In the genomic region with DNA sequence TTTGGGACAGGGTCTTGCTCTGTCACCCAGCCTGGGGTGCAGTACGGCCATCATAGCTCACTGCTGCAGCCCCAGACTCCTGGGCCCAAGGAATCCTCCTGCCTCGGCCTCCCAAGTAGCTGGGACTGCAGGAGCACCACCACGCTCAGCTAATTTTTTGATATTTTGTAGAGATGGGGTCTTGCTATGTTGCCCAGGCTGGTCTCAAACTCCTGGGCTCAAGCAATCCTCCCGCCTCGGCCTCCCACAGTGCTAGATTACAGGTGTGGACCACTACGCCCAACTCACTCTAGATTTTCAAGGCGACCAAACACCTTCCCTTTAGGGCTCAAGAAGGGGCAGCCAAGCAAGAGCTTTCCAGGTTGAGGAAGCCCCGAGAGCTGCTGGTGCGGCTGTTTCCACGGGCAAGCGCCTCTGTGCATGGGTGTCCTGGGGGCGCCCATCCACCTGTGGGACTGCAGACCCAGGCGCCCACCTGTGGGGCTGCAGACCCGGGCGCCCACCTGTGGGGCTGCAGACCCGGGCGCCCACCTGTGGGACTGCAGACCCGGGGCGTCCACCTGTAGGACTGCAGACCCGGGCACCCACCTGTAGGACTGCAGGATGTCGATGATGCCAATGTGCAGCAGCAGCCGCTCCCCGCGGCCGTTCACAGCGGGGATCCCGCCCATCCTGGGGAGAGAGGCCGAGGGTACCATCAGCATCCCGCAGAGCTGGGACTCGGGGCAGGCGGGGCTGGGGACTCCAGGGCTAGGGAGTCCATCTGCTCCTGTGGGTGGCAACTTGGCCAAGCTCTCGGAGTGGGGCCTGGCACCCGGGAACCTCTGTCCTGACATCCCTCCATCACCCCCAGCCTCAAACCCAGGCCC, we compare ENCODE assay signal across 31 cellular contexts. TPM values are rescaled to one million over a fixed set of nuclear protein-coding genes. Genes with fewer than 3 reads are reported as not detected.
DNase-seq lines count a peak whose midpoint lies in the region; ATAC-seq, FAIRE-seq and TF ChIP-seq lines count a peak whose summit lies in the region.
"Had no signal": no experiment of that assay in that cellular context is flagged by ENCODE, and none has a peak within 500 bp of the region (broad histone marks: within the 10 kb centered on the region; RNA-seq: fewer than 3 reads in every experiment).

No MANE protein-coding gene starts in this region.

- ATAC-seq in HepG2 (no peak), right lobe of liver (no peak), WTC11 (no peak), HG02840 (IDR thresholded peaks at IDR 0.05; ENCODE audit: low FRiP score, unreplicated experiment) (no peak)
- ATAC-seq: GM12878 had no signal

- H3K9me3 Mint-ChIP-seq in WTC11: no peaks in the 10 kb centered on the region
- H3K9me3 Mint-ChIP-seq: CD4-positive, alpha-beta memory T cell; CD4-positive, CD25-positive, alpha-beta regulatory T cell; CD8-positive, alpha-beta memory T cell had no signal

- no peak for DNase-seq in HepG2 (ENCODE audit: low spot score)
- no peak for DNase-seq in right lobe of liver
- no peak for DNase-seq in WTC11 (ENCODE audit: low spot score)
- DNase-seq in substantia nigra (lab: John Stamatoyannopoulos, UW): peak in 1 of 49 donors; percentile 91
- DNase-seq in spleen: no peak
- DNase-seq: 8988T; ACHN; BE2C; C1 segment of cervical spinal cord; CD4-positive, alpha-beta memory T cell; CD4-positive, CD25-positive, alpha-beta regulatory T cell; CD8-positive, alpha-beta memory T cell; COR-L47; DMS 273 treated with DMSO at 0.1 percent for 48 hours; DMS153; DMS53; DMS79; DND-41; EL; GDM1 had no signal

- no peak overlapping the region for H2AFZ ChIP-seq in HepG2 (ENCODE audit: low read length)

- in situ Hi-C loops in HepG2 (cut with HindIII; ENCODE audit: extremely low pct_ligation_motif_present, low pct_unique_long_range_greater_than_20kb): no loop called here

- H3K27me3 Mint-ChIP-seq in WTC11 (ENCODE audit: low read depth): no peaks in the 10 kb centered on the region
- H3K27me3 Mint-ChIP-seq: CD4-positive, alpha-beta memory T cell; CD4-positive, CD25-positive, alpha-beta regulatory T cell; CD8-positive, alpha-beta memory T cell had no signal

- H3K36me3 Mint-ChIP-seq in WTC11: 0 out of 2 replicates have a peak, but pooled peaks cover 2% of the 10 kb centered on the region
- H3K36me3 Mint-ChIP-seq: CD4-positive, CD25-positive, alpha-beta regulatory T cell had no signal

- POLR2A ChIA-PET in HepG2 (lab: Yijun Ruan, JAX): no interaction called here
- POLR2A ChIA-PET in HEK293 (lab: Yijun Ruan, JAX): interaction anchor here (0.6 kb wide), 1 partner anchor 130 kb away, joined by 6 read pairs; no protein-coding TSS in a partner anchor
- POLR2A ChIA-PET in WTC11 (lab: Charles Lee): no interaction called here

- TF ChIP-seq RAD21 in HepG2 (CRISPR knock-in tag; IDR thresholded peaks at IDR 0.05): no peak

- 98% methylated on average over 9 of the region's 33 CpGs for WGBS in HepG2 (ENCODE audit: low lambda C conversion rate)
- WGBS in right lobe of liver (ENCODE audit: insufficient coverage, low coverage, low lambda C conversion rate, missing lambda C conversion rate): 88% methylated on average over 7 of the region's 33 CpGs
- WGBS in spleen, 5 donors: 94 to 98% (median 95%) methylated on average over 7 to 33 of the region's 33 CpGs

- no peak for FAIRE-seq in HepG2 (lab: Jason Lieb, UNC)
- FAIRE-seq: A204.1, GM12878, GM12892, GM18507 had no signal

- no peaks in the 10 kb centered on the region for H3K79me2 ChIP-seq in HepG2 (ENCODE audit: insufficient read depth, low read length)

- no peak overlapping the region for H3K4me2 ChIP-seq in HepG2 (ENCODE audit: low read depth, low read length)
- H3K4me2 ChIP-seq: BLaER1 had no signal

- no peak overlapping the region for H3K4me3 Mint-ChIP-seq in WTC11
- H3K4me3 Mint-ChIP-seq: CD14-positive monocyte; CD4-positive, alpha-beta memory T cell; CD4-positive, CD25-positive, alpha-beta regulatory T cell; CD8-positive, alpha-beta memory T cell had no signal

- H3K4me1 ChIP-seq in HepG2 (ENCODE audit: insufficient read depth, low read length) (no peaks in the 10 kb centered on the region), right lobe of liver (peaks cover 0 to 12% (median 5%) of the 10 kb centered on the region in 4 donors), HEK293 (ENCODE audit: control insufficient read depth, insufficient read depth, low read length) (no peaks in the 10 kb centered on the region), spleen (no peaks in the 10 kb centered on the region)
- H3K4me1 ChIP-seq: BE2C, BLaER1 had no signal

- H3K4me3 ChIP-seq in HepG2 (replicated peaks in 1 of 3; ENCODE audit: insufficient read depth in 1 of 3, low read depth in 2 of 3, low read length in 3 of 3) (no peak overlapping the region), right lobe of liver (no peak overlapping the region), HEK293 (ENCODE audit: low read depth, low read length) (no peak overlapping the region), spleen (no peak overlapping the region)
- H3K4me3 ChIP-seq: BLaER1, GM12878 had no signal

- peaks cover 2 to 4% of the 10 kb centered on the region in 2 experiments; a peak in 3 of 5 replicates for H3K36me3 ChIP-seq in HepG2 (replicated peaks in 1 of 2; ENCODE audit: control insufficient read depth in 1 of 2, insufficient read depth in 2 of 2, low read length in 2 of 2)
- H3K36me3 ChIP-seq in right lobe of liver: no peaks in the 10 kb centered on the region
- H3K36me3 ChIP-seq in HEK293 (ENCODE audit: control insufficient read depth in 2 of 2, insufficient read depth in 1 of 2, low read length in 2 of 2): peaks cover 0 to 40% of the 10 kb centered on the region in 2 experiments; a peak in 1 of 3 replicates
- H3K36me3 ChIP-seq in spleen: peaks cover 0 to 93% (median 60%) of the 10 kb centered on the region in 6 donors
- H3K36me3 ChIP-seq: BE2C had no signal

- H3K27me3 ChIP-seq in HepG2 (ENCODE audit: control insufficient read depth in 1 of 2, insufficient read depth in 2 of 2, low read length in 2 of 2) (no peaks in the 10 kb centered on the region), right lobe of liver (no peaks in the 10 kb centered on the region), spleen (replicated peaks in 1 of 7) (no peaks in the 10 kb centered on the region)
- H3K27me3 ChIP-seq: BE2C, BLaER1 had no signal

- H3K9me3 ChIP-seq in HepG2 (ENCODE audit: low read length) (no peaks in the 10 kb centered on the region), right lobe of liver (no peaks in the 10 kb centered on the region), HEK293 (ENCODE audit: control insufficient read depth, insufficient read depth, low read depth, low read length) (no peaks in the 10 kb centered on the region), spleen (no peaks in the 10 kb centered on the region)
- H3K9me3 ChIP-seq: BE2C, BLaER1 had no signal

- no peak overlapping the region for H3K27ac Mint-ChIP-seq in WTC11
- H3K27ac Mint-ChIP-seq: CD4-positive, CD25-positive, alpha-beta regulatory T cell; CD8-positive, alpha-beta memory T cell had no signal

- TF ChIP-seq EP300 in HepG2 (IDR thresholded peaks at IDR 0.05; ENCODE audit: low read depth in 2 of 2, low read length in 2 of 2): no peak
- no peak for TF ChIP-seq EP300 in HepG2 (CRISPR knock-in tag; IDR thresholded peaks at IDR 0.05; ENCODE audit: borderline replicate concordance)

- TF ChIP-seq CTCF in HepG2 (CRISPR knock-in tag; IDR thresholded peaks at IDR 0.05) (no peak), right lobe of liver (IDR thresholded peaks at IDR 0.05) (no peak), HEK293 (tag by site-specific recombination; IDR thresholded peaks at IDR 0.05) (no peak), WTC11 (IDR thresholded peaks at IDR 0.05) (no peak), spleen (IDR thresholded peaks at IDR 0.05 in 8 of 11, conservative IDR thresholded peaks at IDR 0.05 in 3 of 11) (no peak)

- BruUV-seq in HepG2 (replicated peaks; lab: Mats Ljungman, UMichigan): no TSS peak

- no peak overlapping the region for H3K9ac ChIP-seq in HepG2 (ENCODE audit: insufficient read depth, low read depth, low read length)
- H3K9ac ChIP-seq: BLaER1 had no signal

- no peaks in the 10 kb centered on the region for H3K4me1 Mint-ChIP-seq in WTC11
- H3K4me1 Mint-ChIP-seq: CD14-positive monocyte; CD4-positive, alpha-beta memory T cell; CD4-positive, CD25-positive, alpha-beta regulatory T cell; CD8-positive, alpha-beta memory T cell had no signal

- no peak for TF ChIP-seq POLR2A in HepG2 (IDR thresholded peaks at IDR 0.05; ENCODE audit: insufficient read depth in 1 of 2, low read depth in 2 of 2, low read length in 2 of 2)
- no peak for TF ChIP-seq POLR2A in right lobe of liver (IDR thresholded peaks at IDR 0.05)
- TF ChIP-seq POLR2A in spleen (IDR thresholded peaks at IDR 0.05): no peak

- no peaks in the 10 kb centered on the region for H4K20me1 ChIP-seq in HepG2 (ENCODE audit: insufficient read depth, low read length)

- intact Hi-C loops in HepG2 (cut with micrococcal nuclease; ENCODE audit: unreplicated experiment) (no loop called here), right lobe of liver (cut with DNase I) (no loop called here), spleen (cut with DNase I; ENCODE audit: low total_unique reads) (no loop called here)

- H3K27ac ChIP-seq in HepG2 (ENCODE audit: extremely low read length, insufficient read depth, low read length) (no peak overlapping the region), right lobe of liver (no peak overlapping the region), HEK293 (ENCODE audit: extremely low read depth, low read depth, low read length) (no peak overlapping the region), substantia nigra (ENCODE audit: low read depth, low read length, poor library complexity, severe bottlenecking) (peak overlapping the region; percentile 42), spleen (no peak overlapping the region)
- H3K27ac ChIP-seq: BLaER1 had no signal

- CTCF ChIA-PET in HepG2 (lab: Yijun Ruan, JAX; ENCODE audit: low intra/inter-chr PET ratio, low total read pairs) (no interaction called here), HEK293 (lab: Yijun Ruan, JAX) (no interaction called here), WTC11 (lab: Charles Lee) (no interaction called here)

RNA-seq across cellular contexts. Expression of gene CACTIN, which starts 21.7 kb away (rescaled TPM):
- total RNA-seq in HepG2 (2016; rRNA removed; fragmentation: Illumina TruSeq; extraction: Trizol) (11.1 and 16.6 TPM in 2 replicates), right lobe of liver (10 to 100 TPM in 4 of 6 experiments, 1 to 10 TPM in 2; 8.4 to 14.9 (median 10.3) TPM), WTC11 (2021) (39.3 to 43.0 TPM (median 42.2 TPM) in 3 replicates), spleen (10 to 100 TPM; 18.9 to 27.1 (median 25.7) TPM)
- 2.8 and 3.1 TPM in 2 replicates for total RNA-seq in HepG2 (2016; cell fraction: cytosol; rRNA removed; fragmentation: Illumina TruSeq; extraction: Trizol; ENCODE audit: low read depth)
- 11.2 and 17.9 TPM in 2 replicates for total RNA-seq in HepG2 (2016; cell fraction: insoluble cytoplasmic fraction; rRNA removed; fragmentation: Illumina TruSeq; extraction: Trizol)
- total RNA-seq in HepG2 (2016; cell fraction: membrane; rRNA removed; fragmentation: Illumina TruSeq; extraction: Trizol): 4.7 and 5.6 TPM in 2 replicates
- total RNA-seq in HepG2 (2016; cell fraction: nucleus; rRNA removed; fragmentation: Illumina TruSeq; extraction: Trizol): 9.0 and 11.6 TPM in 2 replicates
- polyA plus RNA-seq in HepG2 (2011; rRNA removed) (10.0 and 11.5 TPM in 2 replicates), spleen (10 to 100 TPM; 10.8 to 21.1 (median 12.0) TPM)
- 6.6 and 11.2 TPM in 2 replicates for polyA plus RNA-seq in HepG2 (2011; cell fraction: cytosol; rRNA removed)
- 31.8 and 41.5 TPM in 2 replicates for polyA plus RNA-seq in HepG2 (2011; cell fraction: nucleus; rRNA removed)
- 5.7 and 5.8 TPM in 2 replicates for polyA plus RNA-seq in HepG2 (2012)
- 1.7 and 1.8 TPM in 2 replicates for polyA plus RNA-seq in HepG2 (2016; cell fraction: cytosol; fragmentation: Illumina TruSeq; extraction: Trizol; ENCODE audit: low read depth)
- 10.2 and 13.0 TPM in 2 replicates for polyA plus RNA-seq in HepG2 (2016; cell fraction: insoluble cytoplasmic fraction; fragmentation: Illumina TruSeq; extraction: Trizol; ENCODE audit: low read depth)
- 3.7 and 4.0 TPM in 2 replicates for polyA plus RNA-seq in HepG2 (2016; cell fraction: membrane; fragmentation: Illumina TruSeq; extraction: Trizol; ENCODE audit: low read depth)
- polyA plus RNA-seq in HepG2 (2016; cell fraction: nucleus; fragmentation: Illumina TruSeq; extraction: Trizol; ENCODE audit: insufficient read depth, low read depth): 28.6 and 30.2 TPM in 2 replicates
- polyA minus RNA-seq in HepG2 (2011; rRNA and poly(A)+ RNA removed; ENCODE audit: low replicate concordance): 9.7 and 19.5 TPM in 2 replicates
- 5.0 and 5.2 TPM in 2 replicates for polyA minus RNA-seq in HepG2 (2011; cell fraction: cytosol; rRNA and poly(A)+ RNA removed)
- polyA minus RNA-seq in HepG2 (2011; cell fraction: nucleus; rRNA and poly(A)+ RNA removed): 5.3 and 5.7 TPM in 2 replicates

RNA-seq across cellular contexts. Expression of gene TBXA2R, which starts 41.6 kb away (rescaled TPM):
- not detected in 2 replicates for total RNA-seq in HepG2 (2016; rRNA removed; fragmentation: Illumina TruSeq; extraction: Trizol)
- total RNA-seq in HepG2 (2016; cell fraction: cytosol; rRNA removed; fragmentation: Illumina TruSeq; extraction: Trizol; ENCODE audit: low read depth): not detected in 2 replicates
- not detected in 2 replicates for total RNA-seq in HepG2 (2016; cell fraction: insoluble cytoplasmic fraction; rRNA removed; fragmentation: Illumina TruSeq; extraction: Trizol)
- not detected in 2 replicates for total RNA-seq in HepG2 (2016; cell fraction: membrane; rRNA removed; fragmentation: Illumina TruSeq; extraction: Trizol)
- total RNA-seq in HepG2 (2016; cell fraction: nucleus; rRNA removed; fragmentation: Illumina TruSeq; extraction: Trizol): not detected in 2 replicates
- 0.05 and 0.09 TPM in 2 replicates for polyA plus RNA-seq in HepG2 (2011; rRNA removed)
- polyA plus RNA-seq in HepG2 (2011; cell fraction: cytosol; rRNA removed): 0.04 TPM in 2 replicates
- polyA plus RNA-seq in HepG2 (2011; cell fraction: nucleus; rRNA removed): 0.11 TPM in 1 of 2 replicates, not detected in the other
- not detected in 2 replicates for polyA plus RNA-seq in HepG2 (2012)
- polyA plus RNA-seq in HepG2 (2016; cell fraction: cytosol; fragmentation: Illumina TruSeq; extraction: Trizol; ENCODE audit: low read depth): not detected in 2 replicates
- polyA plus RNA-seq in HepG2 (2016; cell fraction: insoluble cytoplasmic fraction; fragmentation: Illumina TruSeq; extraction: Trizol; ENCODE audit: low read depth): not detected in 2 replicates
- polyA plus RNA-seq in HepG2 (2016; cell fraction: membrane; fragmentation: Illumina TruSeq; extraction: Trizol; ENCODE audit: low read depth): not detected in 2 replicates
- polyA plus RNA-seq in HepG2 (2016; cell fraction: nucleus; fragmentation: Illumina TruSeq; extraction: Trizol; ENCODE audit: insufficient read depth, low read depth): not detected in 2 replicates
- 0.20 and 1.3 TPM in 2 replicates for polyA minus RNA-seq in HepG2 (2011; rRNA and poly(A)+ RNA removed; ENCODE audit: low replicate concordance)
- polyA minus RNA-seq in HepG2 (2011; cell fraction: cytosol; rRNA and poly(A)+ RNA removed): not detected in 2 replicates
- polyA minus RNA-seq in HepG2 (2011; cell fraction: nucleus; rRNA and poly(A)+ RNA removed): not detected in 2 replicates
- total RNA-seq in right lobe of liver: 10 to 100 TPM in 1 of 6 experiments, 1 to 10 TPM in 5; 2.8 to 10.4 (median 4.7) TPM
- 1.0 to 1.4 TPM (median 1.3 TPM) in 3 replicates for total RNA-seq in WTC11 (2021)
- total RNA-seq in spleen: 10 to 100 TPM in 5 of 7 donors, 1 to 10 TPM in 2; 8.7 to 16.1 (median 11.6) TPM
- 1 to 10 TPM; 2.1 to 4.4 (median 3.8) TPM for polyA plus RNA-seq in spleen
- total RNA-seq: Daoy, GM12878 had no signal

RNA-seq across cellular contexts. Expression of gene PIP5K1C, which starts 52.0 kb away (rescaled TPM):
- total RNA-seq in HepG2 (2016; rRNA removed; fragmentation: Illumina TruSeq; extraction: Trizol) (4.3 and 5.2 TPM in 2 replicates), right lobe of liver (1 to 10 TPM; 5.3 to 9.8 (median 7.6) TPM), WTC11 (2021) (34.0 to 36.2 TPM (median 36.0 TPM) in 3 replicates), spleen (10 to 100 TPM; 30.2 to 41.9 (median 38.8) TPM)
- 7.1 TPM in 2 replicates for total RNA-seq in HepG2 (2016; cell fraction: cytosol; rRNA removed; fragmentation: Illumina TruSeq; extraction: Trizol; ENCODE audit: low read depth)
- total RNA-seq in HepG2 (2016; cell fraction: insoluble cytoplasmic fraction; rRNA removed; fragmentation: Illumina TruSeq; extraction: Trizol): 3.5 and 4.4 TPM in 2 replicates
- 6.2 and 6.4 TPM in 2 replicates for total RNA-seq in HepG2 (2016; cell fraction: membrane; rRNA removed; fragmentation: Illumina TruSeq; extraction: Trizol)
- total RNA-seq in HepG2 (2016; cell fraction: nucleus; rRNA removed; fragmentation: Illumina TruSeq; extraction: Trizol): 3.7 and 4.3 TPM in 2 replicates
- polyA plus RNA-seq in HepG2 (2011; rRNA removed) (3.6 and 4.8 TPM in 2 replicates), spleen (10 to 100 TPM in 1 of 3 donors, 1 to 10 TPM in 2; 6.2 to 21.4 (median 7.6) TPM)
- 1.9 and 2.3 TPM in 2 replicates for polyA plus RNA-seq in HepG2 (2011; cell fraction: cytosol; rRNA removed)
- polyA plus RNA-seq in HepG2 (2011; cell fraction: nucleus; rRNA removed): 11.5 and 14.0 TPM in 2 replicates
- 6.4 and 8.6 TPM in 2 replicates for polyA plus RNA-seq in HepG2 (2012)
- 0.99 and 1.0 TPM in 2 replicates for polyA plus RNA-seq in HepG2 (2016; cell fraction: cytosol; fragmentation: Illumina TruSeq; extraction: Trizol; ENCODE audit: low read depth)
- polyA plus RNA-seq in HepG2 (2016; cell fraction: insoluble cytoplasmic fraction; fragmentation: Illumina TruSeq; extraction: Trizol; ENCODE audit: low read depth): 6.8 and 10.5 TPM in 2 replicates
- polyA plus RNA-seq in HepG2 (2016; cell fraction: membrane; fragmentation: Illumina TruSeq; extraction: Trizol; ENCODE audit: low read depth): 4.0 and 4.6 TPM in 2 replicates
- 16.9 and 17.1 TPM in 2 replicates for polyA plus RNA-seq in HepG2 (2016; cell fraction: nucleus; fragmentation: Illumina TruSeq; extraction: Trizol; ENCODE audit: insufficient read depth, low read depth)
- polyA minus RNA-seq in HepG2 (2011; rRNA and poly(A)+ RNA removed; ENCODE audit: low replicate concordance): 21.9 and 27.3 TPM in 2 replicates
- polyA minus RNA-seq in HepG2 (2011; cell fraction: cytosol; rRNA and poly(A)+ RNA removed): 6.3 and 12.3 TPM in 2 replicates
- 5.9 and 6.3 TPM in 2 replicates for polyA minus RNA-seq in HepG2 (2011; cell fraction: nucleus; rRNA and poly(A)+ RNA removed)

RNA-seq across cellular contexts. Expression of gene TJP3, which starts 59.9 kb away (rescaled TPM):
- total RNA-seq in HepG2 (2016; rRNA removed; fragmentation: Illumina TruSeq; extraction: Trizol) (20.6 and 21.5 TPM in 2 replicates), right lobe of liver (10 to 100 TPM in 5 of 6 experiments, 1 to 10 TPM in 1; 7.9 to 27.0 (median 16.5) TPM), WTC11 (2021) (36.2 to 44.0 TPM (median 39.7 TPM) in 3 replicates), spleen (1 to 10 TPM in 6 of 7 donors, under 1 TPM in 1; 0.75 to 9.0 (median 2.5) TPM)
- 4.8 and 6.1 TPM in 2 replicates for total RNA-seq in HepG2 (2016; cell fraction: cytosol; rRNA removed; fragmentation: Illumina TruSeq; extraction: Trizol; ENCODE audit: low read depth)
- 12.8 and 26.0 TPM in 2 replicates for total RNA-seq in HepG2 (2016; cell fraction: insoluble cytoplasmic fraction; rRNA removed; fragmentation: Illumina TruSeq; extraction: Trizol)
- 6.5 and 7.3 TPM in 2 replicates for total RNA-seq in HepG2 (2016; cell fraction: membrane; rRNA removed; fragmentation: Illumina TruSeq; extraction: Trizol)
- total RNA-seq in HepG2 (2016; cell fraction: nucleus; rRNA removed; fragmentation: Illumina TruSeq; extraction: Trizol): 21.9 and 26.6 TPM in 2 replicates
- polyA plus RNA-seq in HepG2 (2011; rRNA removed) (2.3 and 3.3 TPM in 2 replicates), spleen (1 to 10 TPM in 2 of 3 donors, under 1 TPM in 1; 0.39 to 1.1 (median 1.1) TPM)
- polyA plus RNA-seq in HepG2 (2011; cell fraction: cytosol; rRNA removed): 0.60 and 0.95 TPM in 2 replicates
- 7.0 and 7.9 TPM in 2 replicates for polyA plus RNA-seq in HepG2 (2011; cell fraction: nucleus; rRNA removed)
- polyA plus RNA-seq in HepG2 (2012): 5.3 and 9.8 TPM in 2 replicates
- polyA plus RNA-seq in HepG2 (2016; cell fraction: cytosol; fragmentation: Illumina TruSeq; extraction: Trizol; ENCODE audit: low read depth): 1.8 and 2.4 TPM in 2 replicates
- 14.4 and 15.0 TPM in 2 replicates for polyA plus RNA-seq in HepG2 (2016; cell fraction: insoluble cytoplasmic fraction; fragmentation: Illumina TruSeq; extraction: Trizol; ENCODE audit: low read depth)
- 3.0 and 3.4 TPM in 2 replicates for polyA plus RNA-seq in HepG2 (2016; cell fraction: membrane; fragmentation: Illumina TruSeq; extraction: Trizol; ENCODE audit: low read depth)
- polyA plus RNA-seq in HepG2 (2016; cell fraction: nucleus; fragmentation: Illumina TruSeq; extraction: Trizol; ENCODE audit: insufficient read depth, low read depth): 30.0 and 33.5 TPM in 2 replicates
- 4.2 and 4.7 TPM in 2 replicates for polyA minus RNA-seq in HepG2 (2011; rRNA and poly(A)+ RNA removed; ENCODE audit: low replicate concordance)
- polyA minus RNA-seq in HepG2 (2011; cell fraction: cytosol; rRNA and poly(A)+ RNA removed): 4.5 and 6.3 TPM in 2 replicates
- 3.5 and 6.6 TPM in 2 replicates for polyA minus RNA-seq in HepG2 (2011; cell fraction: nucleus; rRNA and poly(A)+ RNA removed)
- total RNA-seq: A673, Daoy had no signal
- polyA plus RNA-seq: AG04450, CD14-positive monocyte had no signal

Comparison
In these comparisons a context has a peak if more than half of its experiments do, and no peak if none do; other contexts are left out.
1. Of the 63 proteins assayed by ChIP-seq in both HepG2 and HEK293: peak only in HepG2: none; only in HEK293: none; in both: ZNF121; in neither: 62.